ENCODE assay signal across 8 cellular contexts in genomic region chr10:104328636-104328915, GRCh38. TPM values are rescaled to one million over a fixed set of nuclear protein-coding genes. Genes with fewer than 3 reads are reported as not detected.
A peak's percentile ranks its signal among the peaks of the same experiment; 100 is the strongest.
DNase-seq lines count a peak whose midpoint lies in the region; TF ChIP-seq lines count a peak whose summit lies in the region.

No MANE protein-coding gene starts in this region.

- peaks cover 74% of the 10 kb centered on the region for H3K79me2 ChIP-seq in GM23248 (ENCODE audit: insufficient read depth)

- H3K9ac ChIP-seq in GM23248 (peak overlapping the region; percentile 99), SK-N-MC (ENCODE audit: insufficient read length) (peak overlapping the region; percentile 45)

- DNase-seq in GM23248: no peak
- DNase-seq in SK-N-MC (ENCODE audit: low read depth, low spot score): no peak
- DNase-seq in fibroblast of pulmonary artery (ENCODE audit: low read depth): no peak
- no peak for DNase-seq in skeletal muscle cell (ENCODE audit: low read depth)
- no peak for DNase-seq in NCI-H2107 treated with DMSO at 0.1 percent for 48 hours (lab: John Stamatoyannopoulos, UW; ENCODE audit: unreplicated experiment)
- no peak for DNase-seq in epidermal melanocyte (ENCODE audit: insufficient read length, low spot score)
- no peak for DNase-seq in NCI-H1930 (lab: John Stamatoyannopoulos, UW)
- DNase-seq in AG08395 (ENCODE audit: low spot score): no peak

- TF ChIP-seq CTCF in fibroblast of pulmonary artery (IDR thresholded peaks at IDR 0.05; ENCODE audit: low read length, missing control alignments): no peak

- H3K9me3 ChIP-seq in GM23248 (ENCODE audit: low read depth) (no peaks in the 10 kb centered on the region), SK-N-MC (ENCODE audit: low read depth, low read length) (no peaks in the 10 kb centered on the region)

- H3K9me2 ChIP-seq in GM23248 (ENCODE audit: insufficient read depth): no peaks in the 10 kb centered on the region

- H3K36me3 ChIP-seq in GM23248 (ENCODE audit: low read depth) (no peaks in the 10 kb centered on the region), SK-N-MC (ENCODE audit: insufficient read depth, low read length) (no peaks in the 10 kb centered on the region)

- in situ Hi-C loops in GM23248 (cut with MboI): no loop called here

- peaks cover 60% of the 10 kb centered on the region for H3F3A ChIP-seq in GM23248 (ENCODE audit: insufficient read depth)

- no peaks in the 10 kb centered on the region for H4K20me1 ChIP-seq in GM23248 (ENCODE audit: insufficient read depth)

- H3K27ac ChIP-seq in GM23248 (peak overlapping the region; percentile 100), SK-N-MC (peak overlapping the region; percentile 68; the same call in 1 of the 2 replicates)

- H3K4me3 ChIP-seq in GM23248: peak overlapping the region; percentile 66
- H3K4me3 ChIP-seq in SK-N-MC: peak overlapping the region; percentile 53
- H3K4me3 ChIP-seq in fibroblast of pulmonary artery (replicated peaks; ENCODE audit: low read depth, low read length): peak overlapping the region; percentile 46
- peak overlapping the region; percentile 43 for H3K4me3 ChIP-seq in skeletal muscle cell (ENCODE audit: low read depth, low read length)

- 23 to 35% methylated on average over 3 of the region's 3 CpGs for WGBS in GM23248 (ENCODE audit: low coverage in 1 of 2, low lambda C conversion rate in 2 of 2, missing lambda C conversion rate in 2 of 2), 2 experiments

- H3K4me2 ChIP-seq in GM23248 (ENCODE audit: unreplicated experiment): peak overlapping the region; percentile 95

- H2AFZ ChIP-seq in GM23248: no peak overlapping the region

- no peaks in the 10 kb centered on the region for H3K27me3 ChIP-seq in GM23248 (replicated peaks; ENCODE audit: insufficient read depth)

- H3K4me1 ChIP-seq in GM23248 (ENCODE audit: insufficient read depth): peaks cover 64% of the 10 kb centered on the region

RNA-seq across cellular contexts. Expression of gene ITPRIP, which starts 9.7 kb away (rescaled TPM):
- 9.6 and 11.3 TPM in 2 replicates for total RNA-seq in GM23248 (2014; rRNA removed; shearing (Covaris generic))
- 24.7 and 27.2 TPM in 2 replicates for polyA plus RNA-seq in GM23248 (2016; fragmentation: Nextera tagmentation; extraction: Ambion mirVana)

RNA-seq across cellular contexts. Expression of gene CFAP58, which starts 25.1 kb away (rescaled TPM):
- total RNA-seq in GM23248 (2014; rRNA removed; shearing (Covaris generic)): under 0.01 and 0.22 TPM in 2 replicates
- polyA plus RNA-seq in GM23248 (2016; fragmentation: Nextera tagmentation; extraction: Ambion mirVana): 0.20 and 0.30 TPM in 2 replicates

RNA-seq across cellular contexts. Expression of gene GSTO2, which starts 59.6 kb away (rescaled TPM):
- total RNA-seq in GM23248 (2014; rRNA removed; shearing (Covaris generic)): 1.1 and 8.7 TPM in 2 replicates
- polyA plus RNA-seq in GM23248 (2016; fragmentation: Nextera tagmentation; extraction: Ambion mirVana): 2.2 TPM in 2 replicates
